Comparison of ENCODE assay signal across 19 cellular contexts in the genomic region with DNA sequence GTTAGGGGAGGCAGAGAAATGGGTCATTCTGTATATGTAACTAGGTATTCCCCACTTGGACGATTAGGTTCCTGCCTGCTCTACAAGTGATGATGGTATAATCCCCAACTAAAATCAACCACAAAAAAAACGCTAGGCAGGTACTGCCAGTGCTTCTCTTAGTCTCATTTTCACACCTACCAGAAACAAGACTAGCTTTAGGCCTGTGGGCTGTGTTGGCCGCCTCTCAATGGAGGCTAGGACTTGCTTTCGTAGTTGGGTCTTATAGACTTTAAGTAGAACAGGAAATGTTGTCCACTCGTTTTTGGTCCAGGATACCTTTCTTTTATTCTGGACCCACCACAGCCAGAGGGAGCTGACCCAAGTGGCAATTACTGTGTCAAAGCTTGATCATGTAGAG.
DNase-seq lines count a peak whose midpoint lies in the region; ATAC-seq and TF ChIP-seq lines count a peak whose summit lies in the region.
"Had no signal": no experiment of that assay in that cellular context is flagged by ENCODE, and none has a peak within 500 bp of the region (broad histone marks: within the 10 kb centered on the region; RNA-seq: fewer than 3 reads in every experiment).

No MANE protein-coding gene starts in this region.

- H2AK5ac ChIP-seq in H9 (ENCODE audit: insufficient read length, low read length): no peak overlapping the region

- H3K9me3 Mint-ChIP-seq in activated naive CD4-positive, alpha-beta T cell treated with anti-CD3 and anti-CD28 coated beads, Interleukin-2, amount 50 U/mL, for 72 hours: no peaks in the 10 kb centered on the region
- H3K9me3 Mint-ChIP-seq in activated naive CD4-positive, alpha-beta T cell treated with anti-CD3 and anti-CD28 coated beads, Interleukin-2, amount 10 ng/mL, durations not matched to agents 7 days and 5 days: no peaks in the 10 kb centered on the region
- H3K9me3 Mint-ChIP-seq in H9: no peaks in the 10 kb centered on the region
- H3K9me3 Mint-ChIP-seq in activated T-helper 17 cell treated with anti-CD3 and anti-CD28 coated beads, Interleukin-2, amount 50 U/mL, for 72 hours: no peaks in the 10 kb centered on the region
- H3K9me3 Mint-ChIP-seq: CD14-positive monocyte had no signal

- H3K4me1 ChIP-seq in H9 (ENCODE audit: insufficient read depth, low read length): 0 out of 2 replicates have a peak, but pooled peaks cover 3% of the 10 kb centered on the region

- peak; percentile 19 to 57 for ATAC-seq in activated naive CD4-positive, alpha-beta T cell treated with anti-CD3 and anti-CD28 coated beads, Interleukin-2, amount 50 U/mL, for 72 hours
- ATAC-seq in activated T-helper 17 cell treated with anti-CD3 and anti-CD28 coated beads, Interleukin-2, amount 50 U/mL, for 72 hours (replicated peaks): peak; percentile 48
- ATAC-seq in stimulated activated naive CD8-positive, alpha-beta T cell treated with anti-CD3 and anti-CD28 coated beads, Interleukin-15, Interleukin-2, amounts not matched to agents 100 U/mL and 50 U/mL, for 24 hours: peak; percentile 46
- no peak for ATAC-seq in left ventricle myocardium superior

- H2BK15ac ChIP-seq in H9 (ENCODE audit: low read depth, low read length): no peak overlapping the region

- no peak overlapping the region for H3K4ac ChIP-seq in H9 (ENCODE audit: low read depth, low read length)

- no peaks in the 10 kb centered on the region for H3K79me1 ChIP-seq in H9 (ENCODE audit: insufficient read depth, low read depth, low read length, poor library complexity, severe bottlenecking)

- H3T11ph ChIP-seq in H9 (ENCODE audit: low read length): no peak overlapping the region

- H3K27ac Mint-ChIP-seq in activated naive CD4-positive, alpha-beta T cell treated with anti-CD3 and anti-CD28 coated beads, Interleukin-2, amount 50 U/mL, for 72 hours: no peak overlapping the region
- no peak overlapping the region for H3K27ac Mint-ChIP-seq in activated naive CD4-positive, alpha-beta T cell treated with anti-CD3 and anti-CD28 coated beads, Interleukin-2, amount 10 ng/mL, durations not matched to agents 7 days and 5 days
- no peak overlapping the region for H3K27ac Mint-ChIP-seq in H9
- H3K27ac Mint-ChIP-seq in activated T-helper 17 cell treated with anti-CD3 and anti-CD28 coated beads, Interleukin-2, amount 50 U/mL, for 72 hours: no peak overlapping the region

- no peaks in the 10 kb centered on the region for H3K9me3 ChIP-seq in H9 (ENCODE audit: control insufficient read depth, low read depth, low read length)

- no peak overlapping the region for H2BK12ac ChIP-seq in H9 (ENCODE audit: insufficient read length, low read depth, low read length)

- H3K27ac ChIP-seq in H9 (ENCODE audit: insufficient read length, low read depth, low read length): no peak overlapping the region

- peaks cover 11% of the 10 kb centered on the region for H3K4me1 Mint-ChIP-seq in activated naive CD4-positive, alpha-beta T cell treated with anti-CD3 and anti-CD28 coated beads, Interleukin-2, amount 10 ng/mL, durations not matched to agents 7 days and 5 days
- H3K4me1 Mint-ChIP-seq in H9: peaks cover 8 to 12% of the 10 kb centered on the region in 2 experiments
- peaks cover 14% of the 10 kb centered on the region for H3K4me1 Mint-ChIP-seq in activated T-helper 17 cell treated with anti-CD3 and anti-CD28 coated beads, Interleukin-2, amount 50 U/mL, for 72 hours

- no peak overlapping the region for H3K4me2 ChIP-seq in H9 (ENCODE audit: insufficient read depth, insufficient read length, low read length)

- no peak for DNase-seq in activated naive CD4-positive, alpha-beta T cell treated with anti-CD3 and anti-CD28 coated beads, Interleukin-2, amount 50 U/mL, for 72 hours (ENCODE audit: low spot score in 2 of 2)
- DNase-seq in activated naive CD4-positive, alpha-beta T cell treated with anti-CD3 and anti-CD28 coated beads, Interleukin-2, amount 10 ng/mL, durations not matched to agents 7 days and 5 days: no peak
- DNase-seq in H9: no peak
- DNase-seq in stimulated activated naive CD8-positive, alpha-beta T cell treated with anti-CD3 and anti-CD28 coated beads, Interleukin-15, Interleukin-2, amounts not matched to agents 100 U/mL and 50 U/mL, for 24 hours: no peak
- DNase-seq in NCI-H524 treated with DMSO at 0.1 percent for 48 hours (lab: John Stamatoyannopoulos, UW): no peak
- no peak for DNase-seq in stimulated activated CD4-positive, alpha-beta T cell treated with anti-CD3 and anti-CD28 coated beads, Interleukin-15, amount 100 ng/mL, for 24 hours
- DNase-seq in left ventricle myocardium superior: no peak
- DNase-seq: AML-193, DMS 273 treated with DMSO at 0.1 percent for 48 hours, GF-D8, Kasumi-1, NCI-H1105, NCI-H187, NCI-H226, NCI-H526, SIG-M5 had no signal

- no peaks in the 10 kb centered on the region for H3K27me3 ChIP-seq in H9 (ENCODE audit: insufficient read depth, low read length)

- H3K56ac ChIP-seq in H9 (ENCODE audit: insufficient read length, low read depth, low read length): no peak overlapping the region

- H3K79me2 ChIP-seq in H9 (ENCODE audit: insufficient read depth, low read length): no peaks in the 10 kb centered on the region

- WGBS in H9 (ENCODE audit: extremely low coverage, insufficient read length, low lambda C conversion rate): no CpG with 5 or more reads among the region's 5 CpGs

- H2BK120ac ChIP-seq in H9 (ENCODE audit: low read depth, low read length, poor library complexity, severe bottlenecking): no peak overlapping the region

- H3K9ac ChIP-seq in H9 (ENCODE audit: extremely low read depth, insufficient read length, low read length): no peak overlapping the region
- H3K9ac ChIP-seq: GM23248 had no signal

- H4K5ac ChIP-seq in H9 (ENCODE audit: insufficient read length, low read depth, low read length): no peak overlapping the region

- intact Hi-C loops in left ventricle myocardium superior (cut with micrococcal nuclease): no loop called here

- CTCF ChIA-PET in activated naive CD4-positive, alpha-beta T cell treated with anti-CD3 and anti-CD28 coated beads, Interleukin-2, amount 10 ng/mL, durations not matched to agents 7 days and 5 days (lab: Charles Lee): no interaction called here

- H4K91ac ChIP-seq in H9 (ENCODE audit: insufficient read length, low read depth, low read length): no peak overlapping the region

- peaks cover 0 to 5% of the 10 kb centered on the region in 2 donors for H3K36me3 Mint-ChIP-seq in activated naive CD4-positive, alpha-beta T cell treated with anti-CD3 and anti-CD28 coated beads, Interleukin-2, amount 50 U/mL, for 72 hours
- no peaks in the 10 kb centered on the region for H3K36me3 Mint-ChIP-seq in activated naive CD4-positive, alpha-beta T cell treated with anti-CD3 and anti-CD28 coated beads, Interleukin-2, amount 10 ng/mL, durations not matched to agents 7 days and 5 days
- H3K36me3 Mint-ChIP-seq in H9 (ENCODE audit: insufficient read depth in 1 of 3, low read depth in 3 of 3): no peaks in the 10 kb centered on the region
- H3K36me3 Mint-ChIP-seq in activated T-helper 17 cell treated with anti-CD3 and anti-CD28 coated beads, Interleukin-2, amount 50 U/mL, for 72 hours (ENCODE audit: low read depth): no peaks in the 10 kb centered on the region
- H3K36me3 Mint-ChIP-seq: CD14-positive monocyte had no signal

- no peaks in the 10 kb centered on the region for H4K20me1 ChIP-seq in H9 (ENCODE audit: control insufficient read depth, insufficient read depth, insufficient read length)

- no peak overlapping the region for H2BK20ac ChIP-seq in H9 (ENCODE audit: low read depth, low read length, poor library complexity, severe bottlenecking)

- no peak overlapping the region for H3K23ac ChIP-seq in H9 (ENCODE audit: insufficient read length, low read depth, low read length)

- H3K27me3 Mint-ChIP-seq in activated naive CD4-positive, alpha-beta T cell treated with anti-CD3 and anti-CD28 coated beads, Interleukin-2, amount 10 ng/mL, durations not matched to agents 7 days and 5 days: no peaks in the 10 kb centered on the region
- H3K27me3 Mint-ChIP-seq in H9 (ENCODE audit: low read depth): no peaks in the 10 kb centered on the region
- peaks cover 6% of the 10 kb centered on the region for H3K27me3 Mint-ChIP-seq in activated T-helper 17 cell treated with anti-CD3 and anti-CD28 coated beads, Interleukin-2, amount 50 U/mL, for 72 hours

- H4K8ac ChIP-seq in H9 (replicated peaks; ENCODE audit: insufficient read length, low read depth, low read length): peak overlapping the region; percentile 88

- TF ChIP-seq CTCF in H9 (conservative IDR thresholded peaks at IDR 0.05): no peak

- H3K18ac ChIP-seq in H9 (ENCODE audit: insufficient read length, low read depth, low read length): no peak overlapping the region

- H2AFZ ChIP-seq in H9 (ENCODE audit: low read length): no peak overlapping the region
- H2AFZ ChIP-seq: GM23248 had no signal

- H3K14ac ChIP-seq in H9 (ENCODE audit: insufficient read depth, low read length): no peak overlapping the region

- no peak overlapping the region for H2BK5ac ChIP-seq in H9 (ENCODE audit: insufficient read length, low read length)

- no peak overlapping the region for H3K4me3 Mint-ChIP-seq in activated naive CD4-positive, alpha-beta T cell treated with anti-CD3 and anti-CD28 coated beads, Interleukin-2, amount 10 ng/mL, durations not matched to agents 7 days and 5 days
- no peak overlapping the region for H3K4me3 Mint-ChIP-seq in H9
- H3K4me3 Mint-ChIP-seq in activated T-helper 17 cell treated with anti-CD3 and anti-CD28 coated beads, Interleukin-2, amount 50 U/mL, for 72 hours: no peak overlapping the region
- H3K4me3 Mint-ChIP-seq: CD14-positive monocyte had no signal

- no peaks in the 10 kb centered on the region for H3K23me2 ChIP-seq in H9 (ENCODE audit: insufficient read length, low read depth, low read length, poor library complexity, severe bottlenecking)
